8 cellular contexts compared by ENCODE assay signal in genomic region chr21:42009831-42010506, GRCh38. TPM values are rescaled to one million over a fixed set of nuclear protein-coding genes. Genes with fewer than 3 reads are reported as not detected.
DNase-seq lines count a peak whose midpoint lies in the region; ATAC-seq and TF ChIP-seq lines count a peak whose summit lies in the region.

Gene ZBTB21, minus strand, starts transcription at chr21:42010360. Its CDS starts 16,265 bp downstream, at chr21:41994095.

- TF ChIP-seq CTCF in omental fat pad (IDR thresholded peaks at IDR 0.05) (no peak), testis (IDR thresholded peaks at IDR 0.05) (no peak)

- H3K27me3 ChIP-seq in testis: no peaks in the 10 kb centered on the region

- H3K36me3 Mint-ChIP-seq in activated naive CD4-positive, alpha-beta T cell treated with anti-CD3 and anti-CD28 coated beads, Interleukin-2, amount 50 U/mL, for 72 hours: peaks cover 31 to 40% of the 10 kb centered on the region in 2 donors

- H3K9me3 ChIP-seq in testis: no peaks in the 10 kb centered on the region

- peak; percentile 66 for ATAC-seq in HG02588 (IDR thresholded peaks at IDR 0.05; ENCODE audit: unreplicated experiment)
- ATAC-seq in activated naive CD4-positive, alpha-beta T cell treated with anti-CD3 and anti-CD28 coated beads, Interleukin-2, amount 50 U/mL, for 72 hours: peak; percentile 82 to 86
- ATAC-seq in omental fat pad (ENCODE audit: low FRiP score): peak; percentile 95

- peak; percentile 95 for DNase-seq in GM04504 (ENCODE audit: low read depth)
- peak; percentile 100 for DNase-seq in NCI-H1092 treated with DMSO at 0.1 percent for 48 hours (lab: John Stamatoyannopoulos, UW)
- DNase-seq in SKM-1 (lab: John Stamatoyannopoulos, UW; ENCODE audit: unreplicated experiment): peak; percentile 97
- DNase-seq in activated naive CD4-positive, alpha-beta T cell treated with anti-CD3 and anti-CD28 coated beads, Interleukin-2, amount 50 U/mL, for 72 hours (ENCODE audit: low spot score in 2 of 2): peak; percentile 97 to 99
- DNase-seq in glomerular endothelial cell (ENCODE audit: extremely low read depth, low read depth, low spot score): peak; percentile 83
- DNase-seq in omental fat pad (ENCODE audit: low spot score): peak; percentile 95
- peak; percentile 98 for DNase-seq in testis

- 1% methylated on average over 52 of the region's 75 CpGs; no CpG with 5 or more reads in 1 of the 2 donors for WGBS in testis, 2 donors

- H3K27ac ChIP-seq in testis: peak within 1 kb of the TSS; percentile 98 to 100

- TF ChIP-seq POLR2A in testis (IDR thresholded peaks at IDR 0.05): peak; percentile 46

- H3K36me3 ChIP-seq in testis (ENCODE audit: low read depth, missing control alignments): no peaks in the 10 kb centered on the region

- peak within 1 kb of the TSS; percentile 95 to 100 for H3K27ac Mint-ChIP-seq in activated naive CD4-positive, alpha-beta T cell treated with anti-CD3 and anti-CD28 coated beads, Interleukin-2, amount 50 U/mL, for 72 hours

- peak within 1 kb of the TSS; percentile 92 to 97 for H3K4me3 ChIP-seq in testis

- peaks cover 10% of the 10 kb centered on the region for H3K4me1 ChIP-seq in testis

- intact Hi-C loops in testis (cut with DNase I; ENCODE audit: low total_unique reads): loop anchor here (10.0 kb wide), 1 partner anchor 55 kb away; the partner anchor contains the start of gene C2CD2

- peaks cover 0 to 10% of the 10 kb centered on the region in 2 donors for H3K9me3 Mint-ChIP-seq in activated naive CD4-positive, alpha-beta T cell treated with anti-CD3 and anti-CD28 coated beads, Interleukin-2, amount 50 U/mL, for 72 hours

RNA-seq across cellular contexts. Expression of gene ZBTB21, which starts in this region (rescaled TPM):
- 10 to 100 TPM; 28.6 to 61.0 TPM for total RNA-seq in activated naive CD4-positive, alpha-beta T cell treated with anti-CD3 and anti-CD28 coated beads, Interleukin-2, amount 50 U/mL, for 72 hours
- 6.8 and 8.8 TPM in 2 replicates for total RNA-seq in glomerular endothelial cell
- 10 to 100 TPM; 11.6 to 27.8 (median 18.9) TPM for total RNA-seq in omental fat pad
- total RNA-seq in testis: 10 to 100 TPM; 26.3 to 30.9 TPM
- polyA plus RNA-seq in testis (ENCODE audit: insufficient read depth, low read depth, low replicate concordance): 18.1 TPM

Comparison
In these comparisons a context has a peak if more than half of its experiments do, and no peak if none do; other contexts are left out.
1. Peak in every context shown above with its lines: DNase-seq, ATAC-seq, H3K4me3 ChIP-seq and H3K27ac ChIP-seq.